Comparison of ENCODE assay signal across 9 cellular contexts in genomic region chr1:192559115-192560006, GRCh38. TPM values are rescaled to one million over a fixed set of nuclear protein-coding genes. Genes with fewer than 3 reads are reported as not detected.
DNase-seq lines count a peak whose midpoint lies in the region; ATAC-seq, FAIRE-seq and TF ChIP-seq lines count a peak whose summit lies in the region.
"Had no signal": no experiment of that assay in that cellular context is flagged by ENCODE, and none has a peak within 500 bp of the region (broad histone marks: within the 10 kb centered on the region; RNA-seq: fewer than 3 reads in every experiment).

No MANE protein-coding gene starts in this region.

- peak; percentile 62 for ATAC-seq in GM21619 (IDR thresholded peaks at IDR 0.05; ENCODE audit: unreplicated experiment)

- 85 to 86% methylated on average over 3 to 6 of the region's 6 CpGs for WGBS in endodermal cell (ENCODE audit: insufficient coverage in 1 of 2, insufficient read length in 1 of 2), 2 experiments

- peaks cover 21% of the 10 kb centered on the region for H3K4me1 Mint-ChIP-seq in endodermal cell

- H3K4me3 ChIP-seq in epithelial cell of esophagus (ENCODE audit: low read length): no peak overlapping the region
- H3K4me3 ChIP-seq in stomach smooth muscle (ENCODE audit: low read length in 2 of 2): no peak overlapping the region
- no peak overlapping the region for H3K4me3 ChIP-seq in endodermal cell (ENCODE audit: low read length)

- H3K36me3 ChIP-seq in stomach smooth muscle (ENCODE audit: control insufficient read depth in 2 of 2, insufficient read depth in 2 of 2, low read length in 2 of 2) (no peaks in the 10 kb centered on the region), endodermal cell (ENCODE audit: control insufficient read depth, insufficient read depth, low read length) (no peaks in the 10 kb centered on the region)

- H3K27ac ChIP-seq in stomach smooth muscle (ENCODE audit: low read length) (peak overlapping the region; percentile 49), endodermal cell (ENCODE audit: low read depth, low read length) (no peak overlapping the region)
- H3K27ac ChIP-seq: KMS-11 had no signal

- H3K4me3 Mint-ChIP-seq in endodermal cell: no peak overlapping the region

- H3K27me3 ChIP-seq in stomach smooth muscle (ENCODE audit: control insufficient read depth in 1 of 2, insufficient read depth in 2 of 2, low read length in 2 of 2) (no peaks in the 10 kb centered on the region), endodermal cell (ENCODE audit: control insufficient read depth, insufficient read depth, low read length, poor library complexity, severe bottlenecking) (peaks cover 61% of the 10 kb centered on the region)

- FAIRE-seq in G401.6 (lab: Jason Lieb, UNC): peak; percentile 99

- no peaks in the 10 kb centered on the region for H3K36me3 Mint-ChIP-seq in endodermal cell (ENCODE audit: low read depth)

- TF ChIP-seq CTCF in epithelial cell of esophagus (IDR thresholded peaks at IDR 0.05; ENCODE audit: insufficient read depth, low read depth, low read length, missing control alignments): no peak
- TF ChIP-seq CTCF in endodermal cell (conservative IDR thresholded peaks at IDR 0.05): no peak

- peak; percentile 92 for DNase-seq in NCI-H226
- peak; percentile 88 for DNase-seq in epithelial cell of esophagus (ENCODE audit: low read depth)
- no peak for DNase-seq in endodermal cell
- no peak for DNase-seq in pons (ENCODE audit: low spot score)
- DNase-seq in NCI-H345 (lab: John Stamatoyannopoulos, UW): no peak

- H3K9ac ChIP-seq in stomach smooth muscle (ENCODE audit: low read length in 2 of 2): no peak overlapping the region
- no peak overlapping the region for H3K9ac ChIP-seq in endodermal cell (ENCODE audit: extremely low read depth, low read length, poor library complexity, severe bottlenecking)
- H3K9ac ChIP-seq: KMS-11 had no signal

- peaks cover 74% of the 10 kb centered on the region for H3K27me3 Mint-ChIP-seq in endodermal cell (ENCODE audit: insufficient read depth)

- H3K27ac Mint-ChIP-seq in endodermal cell: no peak overlapping the region

- H3K9me3 ChIP-seq in stomach smooth muscle (ENCODE audit: control insufficient read depth in 2 of 2, low read length in 2 of 2) (no peaks in the 10 kb centered on the region), endodermal cell (ENCODE audit: control insufficient read depth, low read length) (no peaks in the 10 kb centered on the region)

- no peaks in the 10 kb centered on the region for H3K9me3 Mint-ChIP-seq in endodermal cell

- no peaks in the 10 kb centered on the region for H3K4me1 ChIP-seq in stomach smooth muscle (ENCODE audit: control insufficient read depth, insufficient read depth, low read length)
- H3K4me1 ChIP-seq in endodermal cell (ENCODE audit: control insufficient read depth, insufficient read depth, low read length): no peaks in the 10 kb centered on the region

RNA-seq across cellular contexts. Expression of gene RGS1, which starts 16.2 kb away (rescaled TPM):
- not detected for total RNA-seq in endodermal cell
- 1.2 TPM for polyA plus RNA-seq in endodermal cell (2013, experiment 1 of 2)
- polyA plus RNA-seq in endodermal cell (2013, experiment 2 of 2): 1.2 TPM

Comparison
In these comparisons a context has a peak if more than half of its experiments do, and no peak if none do; other contexts are left out.
1. DNase-seq: peak in NCI-H226 (single experiment) and epithelial cell of esophagus (single experiment); none in endodermal cell (single experiment), pons (single experiment) and NCI-H345 (single experiment).